In the genomic region with DNA sequence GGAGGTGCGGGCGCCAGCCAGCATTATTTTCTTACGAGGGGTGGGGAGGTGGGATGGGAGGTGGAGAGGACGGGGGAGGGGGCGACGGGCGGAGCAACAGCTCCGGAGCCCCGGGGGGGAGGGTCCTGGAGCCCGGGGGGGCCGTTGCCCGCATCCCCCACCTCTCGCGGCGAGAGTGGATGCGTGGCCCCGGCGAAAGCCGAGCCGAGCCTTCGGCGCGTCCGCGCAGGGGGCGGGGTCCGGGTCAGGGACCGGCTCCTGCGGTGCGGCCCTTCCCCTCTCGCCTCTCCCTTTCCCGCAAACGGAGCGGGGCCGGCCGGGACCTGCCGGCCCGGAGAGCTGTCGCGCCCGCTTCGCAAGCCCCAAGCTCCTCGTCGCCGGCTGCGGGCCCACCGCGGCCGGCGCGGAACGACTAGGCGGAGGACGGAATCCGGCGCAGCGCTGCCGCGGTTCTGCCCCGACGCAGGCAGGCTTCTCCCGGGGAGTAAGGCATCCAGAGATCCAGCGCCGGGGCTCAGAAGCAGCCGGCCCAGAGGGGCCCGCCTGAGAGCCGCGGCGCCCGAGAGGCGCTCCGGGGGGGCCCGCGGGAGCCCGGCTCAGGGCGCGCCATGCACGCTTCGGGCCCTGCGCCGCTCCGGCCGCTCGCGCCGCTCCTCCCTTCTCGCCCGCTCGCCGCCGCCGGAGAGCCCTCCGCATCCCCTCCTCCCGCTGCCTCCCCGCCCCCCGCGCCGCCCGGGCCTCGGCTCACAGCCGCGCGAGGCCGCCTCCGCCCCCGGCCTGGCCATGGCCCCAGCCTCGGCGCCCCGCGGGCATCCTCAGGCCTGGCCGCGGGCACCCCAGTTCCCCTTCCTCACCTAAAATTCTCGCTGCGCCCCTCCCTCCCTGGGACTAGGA, we compare ENCODE assay signal across 8 cellular contexts. TPM values are rescaled to one million over a fixed set of nuclear protein-coding genes. Genes with fewer than 3 reads are reported as not detected.
DNase-seq lines count a peak whose midpoint lies in the region; ATAC-seq and TF ChIP-seq lines count a peak whose summit lies in the region.

No MANE protein-coding gene starts in this region.

- H3K9me3 Mint-ChIP-seq in activated T-helper 17 cell treated with anti-CD3 and anti-CD28 coated beads, Interleukin-2, amount 50 U/mL, for 72 hours, result no peaks in the 10 kb centered on the region
- no peaks in the 10 kb centered on the region for H3K9me3 Mint-ChIP-seq in progenitor cell of endocrine pancreas (ENCODE audit: low read depth)

- no peaks in the 10 kb centered on the region for H3K27me3 ChIP-seq in right atrium auricular region

- H3K4me3 Mint-ChIP-seq in activated T-helper 17 cell treated with anti-CD3 and anti-CD28 coated beads, Interleukin-2, amount 50 U/mL, for 72 hours, result peak overlapping the region; percentile 37
- peak overlapping the region; percentile 73 for H3K4me3 Mint-ChIP-seq in progenitor cell of endocrine pancreas (ENCODE audit: low read depth)

- TF ChIP-seq CTCF in right atrium auricular region (IDR thresholded peaks at IDR 0.05) (no peak), progenitor cell of endocrine pancreas (IDR thresholded peaks at IDR 0.05; ENCODE audit: unreplicated experiment) (no peak)

- H3K36me3 ChIP-seq in right atrium auricular region, result no peaks in the 10 kb centered on the region

- peak overlapping the region; percentile 46 to 75 for H3K4me3 ChIP-seq in right atrium auricular region

- ATAC-seq in activated T-helper 17 cell treated with anti-CD3 and anti-CD28 coated beads, Interleukin-2, amount 50 U/mL, for 72 hours (replicated peaks), result peak; percentile 18
- ATAC-seq in GM21576 (IDR thresholded peaks at IDR 0.05; ENCODE audit: unreplicated experiment) (no peak), GM19023 (IDR thresholded peaks at IDR 0.05; ENCODE audit: unreplicated experiment) (no peak)

- H3K36me3 Mint-ChIP-seq in activated T-helper 17 cell treated with anti-CD3 and anti-CD28 coated beads, Interleukin-2, amount 50 U/mL, for 72 hours (ENCODE audit: low read depth), result no peaks in the 10 kb centered on the region
- peaks cover 1% of the 10 kb centered on the region for H3K36me3 Mint-ChIP-seq in progenitor cell of endocrine pancreas (ENCODE audit: insufficient read depth)

- H3K9me3 ChIP-seq in right atrium auricular region, result no peaks in the 10 kb centered on the region

- no peaks in the 10 kb centered on the region for H3K4me1 Mint-ChIP-seq in activated T-helper 17 cell treated with anti-CD3 and anti-CD28 coated beads, Interleukin-2, amount 50 U/mL, for 72 hours
- peaks cover 34% of the 10 kb centered on the region for H3K4me1 Mint-ChIP-seq in progenitor cell of endocrine pancreas (ENCODE audit: low read depth)

- peak overlapping the region; percentile 93 to 97 for H3K27ac ChIP-seq in right atrium auricular region

- H3K27ac Mint-ChIP-seq in activated T-helper 17 cell treated with anti-CD3 and anti-CD28 coated beads, Interleukin-2, amount 50 U/mL, for 72 hours, result no peak overlapping the region
- no peak overlapping the region for H3K27ac Mint-ChIP-seq in progenitor cell of endocrine pancreas

- DNase-seq in stimulated activated CD4-positive, alpha-beta T cell treated with anti-CD3 and anti-CD28 coated beads, Interleukin-4, amount 100 ng/mL, for 1 hour, result peak; percentile 9
- no peak for DNase-seq in stimulated activated CD4-positive, alpha-beta T cell treated with anti-CD3 and anti-CD28 coated beads, Interleukin-2, amount 100 ng/mL, for 48 hours
- no peak for DNase-seq in right atrium auricular region (ENCODE audit: low spot score)
- DNase-seq in progenitor cell of endocrine pancreas (ENCODE audit: low spot score, unreplicated experiment), result peak; percentile 41
- no peak for DNase-seq in cerebellar cortex (ENCODE audit: low spot score)

- H3K27me3 Mint-ChIP-seq in activated T-helper 17 cell treated with anti-CD3 and anti-CD28 coated beads, Interleukin-2, amount 50 U/mL, for 72 hours, result peaks cover 46% of the 10 kb centered on the region
- peaks cover 19% of the 10 kb centered on the region for H3K27me3 Mint-ChIP-seq in progenitor cell of endocrine pancreas

- peaks cover 0 to 25% of the 10 kb centered on the region in 2 donors for H3K4me1 ChIP-seq in right atrium auricular region

RNA-seq across cellular contexts. Expression of a gene that starts 0.4 kb away (rescaled TPM):
- not detected for total RNA-seq in activated T-helper 17 cell treated with anti-CD3 and anti-CD28 coated beads, Interleukin-2, amount 50 U/mL, for 72 hours
- 100 to 1,000 TPM; 105 to 163 TPM for total RNA-seq in right atrium auricular region
- 33.8 and 35.9 TPM in 2 replicates for total RNA-seq in progenitor cell of endocrine pancreas

Comparison
In these comparisons a context has a peak if more than half of its experiments do, and no peak if none do; other contexts are left out.
1. DNase-seq: peak in stimulated activated CD4-positive, alpha-beta T cell treated with anti-CD3 and anti-CD28 coated beads, Interleukin-4, amount 100 ng/mL, for 1 hour (single experiment) and progenitor cell of endocrine pancreas (single experiment); none in stimulated activated CD4-positive, alpha-beta T cell treated with anti-CD3 and anti-CD28 coated beads, Interleukin-2, amount 100 ng/mL, for 48 hours (0 of 2), right atrium auricular region (single experiment) and cerebellar cortex (single experiment).
2. RNA of a gene that starts 0.4 kb away (total RNA-seq): 105 to 163 TPM in right atrium auricular region and 33.8 to 35.9 TPM in progenitor cell of endocrine pancreas; not detected in activated T-helper 17 cell treated with anti-CD3 and anti-CD28 coated beads, Interleukin-2, amount 50 U/mL, for 72 hours; every median in the first group is over 10 times any median in the second.